8 cellular contexts compared by ENCODE assay signal in the genomic region with DNA sequence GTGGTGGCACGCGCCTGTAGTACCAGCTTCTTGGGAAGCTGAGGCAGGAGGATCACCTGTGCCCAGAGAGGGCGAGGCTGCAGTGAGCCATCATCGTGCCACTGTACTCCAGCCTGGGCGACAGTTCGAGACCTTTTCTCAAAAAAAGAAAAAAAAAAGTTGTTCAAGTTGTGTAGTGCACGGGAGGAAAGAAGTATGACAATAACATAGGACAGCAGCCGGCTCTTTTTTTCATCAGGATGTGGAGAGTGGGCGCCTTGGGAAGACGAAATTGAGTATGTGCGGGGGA. TPM values are rescaled to one million over a fixed set of nuclear protein-coding genes. Genes with fewer than 3 reads are reported as not detected.
DNase-seq lines count a peak whose midpoint lies in the region; ATAC-seq, FAIRE-seq and TF ChIP-seq lines count a peak whose summit lies in the region.

No MANE protein-coding gene starts in this region.

- peak overlapping the region; percentile 86 for H3K4me3 ChIP-seq in adipocyte (ENCODE audit: low read length)
- peak overlapping the region in 1 of 2 donors; percentile 70 for H3K4me3 ChIP-seq in kidney (ENCODE audit: low read length in 2 of 2)

- H3K9me3 ChIP-seq in adipocyte (ENCODE audit: control insufficient read depth, low read length) (no peaks in the 10 kb centered on the region), kidney (ENCODE audit: control insufficient read depth in 1 of 2, low read length in 2 of 2) (no peaks in the 10 kb centered on the region)

- peak overlapping the region; percentile 94 to 100 for H3K27ac ChIP-seq in kidney (ENCODE audit: low read depth in 2 of 2, low read length in 2 of 2)
- H3K27ac ChIP-seq in substantia nigra (ENCODE audit: low read depth, low read length, poor library complexity, severe bottlenecking): peak overlapping the region; percentile 99

- no peak for TF ChIP-seq CTCF in kidney (IDR thresholded peaks at IDR 0.05; ENCODE audit: borderline replicate concordance, extremely low read depth, insufficient read depth)

- DNase-seq in NCI-H2227 treated with DMSO at 0.1 percent for 48 hours (lab: John Stamatoyannopoulos, UW): peak; percentile 66
- DNase-seq in NCI-H2227 (lab: John Stamatoyannopoulos, UW; ENCODE audit: unreplicated experiment): no peak
- no peak for DNase-seq in adipocyte (ENCODE audit: low read depth)
- no peak for DNase-seq in kidney
- peak in 1 of 49 donors; percentile 63 for DNase-seq in substantia nigra (lab: John Stamatoyannopoulos, UW)
- no peak for DNase-seq in NCI-H526 treated with DMSO at 0.1 percent for 48 hours (lab: John Stamatoyannopoulos, UW)

- intact Hi-C loops in kidney (cut with DNase I): no loop called here

- H3K9ac ChIP-seq in adipocyte (ENCODE audit: low read length) (peak overlapping the region; percentile 97), kidney (ENCODE audit: low read length in 2 of 2) (peak overlapping the region in 1 of 2 donors; percentile 92)

- H3K4me1 ChIP-seq in adipocyte (ENCODE audit: control insufficient read depth, insufficient read depth, low read length): peaks cover 25% of the 10 kb centered on the region
- peaks cover 0 to 24% of the 10 kb centered on the region in 2 donors for H3K4me1 ChIP-seq in kidney (ENCODE audit: control insufficient read depth in 1 of 2, insufficient read depth in 1 of 2, low read depth in 1 of 2, low read length in 2 of 2)

- no peaks in the 10 kb centered on the region for H3K36me3 ChIP-seq in adipocyte (ENCODE audit: control insufficient read depth, insufficient read depth, low read length, severe bottlenecking)
- H3K36me3 ChIP-seq in kidney (ENCODE audit: control insufficient read depth in 1 of 2, insufficient read depth in 2 of 2, low read length in 2 of 2): no peaks in the 10 kb centered on the region

- no peak for FAIRE-seq in kidney (lab: Jason Lieb, UNC)

- H3K27me3 ChIP-seq in adipocyte (replicated peaks; ENCODE audit: control insufficient read depth, insufficient read depth, low read length): no peaks in the 10 kb centered on the region

- ATAC-seq in HG03025 (IDR thresholded peaks at IDR 0.05; ENCODE audit: low FRiP score, unreplicated experiment) (no peak), HG02610 (IDR thresholded peaks at IDR 0.05; ENCODE audit: unreplicated experiment) (no peak)

RNA-seq across cellular contexts. Expression of a gene that starts 36.5 kb away (rescaled TPM):
- 298 TPM for total RNA-seq in kidney
- polyA plus RNA-seq in kidney (ENCODE audit: insufficient read depth, low read depth, low replicate concordance): 224 TPM
